8 cellular contexts compared by ENCODE assay signal in genomic region chr7:30027915-30028748, GRCh38.
DNase-seq lines count a peak whose midpoint lies in the region; ATAC-seq and TF ChIP-seq lines count a peak whose summit lies in the region.

TSS of gene PLEKHA8 (plus strand) at chr7:30028412. CDS start at chr7:30028763, 351 bp downstream.

- peak within 1 kb of the TSS; percentile 82 for H3K27ac ChIP-seq in layer of hippocampus (ENCODE audit: low read depth, low read length)

- DNase-seq in AG20443 (ENCODE audit: low spot score) (peak; percentile 96), NCI-H2227 (lab: John Stamatoyannopoulos, UW; ENCODE audit: unreplicated experiment) (peak; percentile 92), choroid plexus epithelial cell (ENCODE audit: low read depth) (peak; percentile 88)
- DNase-seq in activated CD4-positive, alpha-beta T cell treated with anti-CD3 and anti-CD28 coated beads for 4 hours = peak; percentile 81 to 88
- DNase-seq in stimulated activated CD4-positive, alpha-beta T cell treated with anti-CD3 and anti-CD28 coated beads, Interleukin-1b, Interleukin-23, amount 100 ng/mL, for 1 hour (ENCODE audit: low read depth in 2 of 2) = peak; percentile 59 to 87

- TF ChIP-seq CTCF in choroid plexus epithelial cell (conservative IDR thresholded peaks at IDR 0.05; ENCODE audit: low read depth, low read length) = no peak

- no peaks in the 10 kb centered on the region for H3K27me3 ChIP-seq in layer of hippocampus (ENCODE audit: control insufficient read depth, insufficient read depth, low read length)

- in situ Hi-C loops in GM18951 (cut with MboI; ENCODE audit: low sequenced_read_pairs, unreplicated experiment) = no loop called here

- peak within 1 kb of the TSS; percentile 81 for H3K4me3 ChIP-seq in choroid plexus epithelial cell (ENCODE audit: low read depth, low read length)

- ATAC-seq in HG03159 (IDR thresholded peaks at IDR 0.05; ENCODE audit: unreplicated experiment) = peak; percentile 44

- peak; percentile 69 for TF ChIP-seq POLR2A in GM18951 (IDR thresholded peaks at IDR 0.05; ENCODE audit: extremely low read depth, insufficient read depth, insufficient read length)

Comparison
In these comparisons a context has a peak if more than half of its experiments do, and no peak if none do; other contexts are left out.
1. Peak in every context shown above with its lines: DNase-seq, ATAC-seq, H3K4me3 ChIP-seq and H3K27ac ChIP-seq.